15 cellular contexts compared by ENCODE assay signal in genomic region chr16:49811630-49812334, GRCh38. TPM values are rescaled to one million over a fixed set of nuclear protein-coding genes. Genes with fewer than 3 reads are reported as not detected.
DNase-seq lines count a peak whose midpoint lies in the region; ATAC-seq and TF ChIP-seq lines count a peak whose summit lies in the region.
"Had no signal": no experiment of that assay in that cellular context is flagged by ENCODE, and none has a peak within 500 bp of the region (broad histone marks: within the 10 kb centered on the region; RNA-seq: fewer than 3 reads in every experiment).

No MANE protein-coding gene starts in this region.

- H3K27ac Mint-ChIP-seq in brain: peak overlapping the region; percentile 61 to 91 (median 87)
- H3K27ac Mint-ChIP-seq: CD4-positive, alpha-beta T cell had no signal

- H3K4me1 ChIP-seq in vagina: peaks cover 12% of the 10 kb centered on the region

- no peaks in the 10 kb centered on the region for H3K36me3 ChIP-seq in vagina
- H3K36me3 ChIP-seq: thyroid gland had no signal

- peaks cover 81% of the 10 kb centered on the region for H3K4me1 Mint-ChIP-seq in brain

- H3K9me3 ChIP-seq in vagina: no peaks in the 10 kb centered on the region
- H3K9me3 ChIP-seq: mucosa of descending colon, thyroid gland had no signal

- peak; percentile 48 for ATAC-seq in sciatic nerve
- ATAC-seq in HG03354 (IDR thresholded peaks at IDR 0.05; ENCODE audit: poor library complexity, severe bottlenecking, unreplicated experiment): no peak
- ATAC-seq: mucosa of descending colon had no signal

- no peak for TF ChIP-seq CTCF in brain (conservative IDR thresholded peaks at IDR 0.05)
- TF ChIP-seq CTCF in vagina (IDR thresholded peaks at IDR 0.05): no peak

- intact Hi-C loops in sciatic nerve (cut with DNase I): no loop called here
- intact Hi-C loops in vagina (cut with DNase I): no loop called here

- peak overlapping the region in 1 of 5 experiments; percentile 34 for H3K4me3 Mint-ChIP-seq in brain
- H3K4me3 Mint-ChIP-seq: CD4-positive, alpha-beta T cell had no signal

- H3K27me3 Mint-ChIP-seq in brain: peaks cover 5% of the 10 kb centered on the region
- H3K27me3 Mint-ChIP-seq: CD4-positive, alpha-beta T cell had no signal

- DNase-seq in LHCN-M2 (ENCODE audit: low read depth) (peak; percentile 0), hypothalamus (lab: John Stamatoyannopoulos, UW) (peak in 37 of 51 donors; percentile 17 to 77 (median 57)), sciatic nerve (ENCODE audit: low spot score) (no peak), NCI-H2107 (lab: John Stamatoyannopoulos, UW) (no peak), vagina (ENCODE audit: extremely low spot score in 2 of 2) (no peak), T-helper 1 cell (no peak)
- DNase-seq: activated T-cell treated with anti-CD3 and anti-CD28 coated beads, Interleukin-2, amount 50 U/mL, for 1 hour; CD4-positive, alpha-beta T cell; mucosa of descending colon; NCI-H2029 treated with DMSO at 0.1 percent for 48 hours; thyroid gland had no signal

- no peaks in the 10 kb centered on the region for H3K36me3 Mint-ChIP-seq in brain

- TF ChIP-seq POLR2A in vagina (IDR thresholded peaks at IDR 0.05): no peak

- H3K27ac ChIP-seq in vagina: no peak overlapping the region
- H3K27ac ChIP-seq: epithelial cell of prostate, thyroid gland had no signal

- H3K27me3 ChIP-seq in vagina: no peaks in the 10 kb centered on the region
- H3K27me3 ChIP-seq: thyroid gland had no signal

- no peaks in the 10 kb centered on the region for H3K9me3 Mint-ChIP-seq in brain
- H3K9me3 Mint-ChIP-seq: CD4-positive, alpha-beta T cell had no signal

- H3K4me3 ChIP-seq in vagina: no peak overlapping the region
- H3K4me3 ChIP-seq: mucosa of descending colon, skin epidermis, thyroid gland had no signal

RNA-seq across cellular contexts. Expression of gene ZNF423, which starts 44.1 kb away (rescaled TPM):
- total RNA-seq in LHCN-M2 (2014; rRNA removed) (not detected in 2 replicates), sciatic nerve (25.3 TPM), vagina (10.3 TPM)
- 0.01 TPM for polyA plus RNA-seq in LHCN-M2 (2012)
- 32.7 TPM for polyA plus RNA-seq in brain (ENCODE audit: insufficient read depth, low read depth, low replicate concordance)
- total RNA-seq: CD4-positive, alpha-beta T cell had no signal

Comparison
In these comparisons a context has a peak if more than half of its experiments do, and no peak if none do; other contexts are left out.
1. DNase-seq: peak in LHCN-M2 (single experiment) and hypothalamus (37 of 51); none in sciatic nerve (single experiment), NCI-H2107 (single experiment), vagina (0 of 2) and T-helper 1 cell (0 of 5).
2. RNA of gene ZNF423, which starts 44.1 kb away (total RNA-seq): 25.3 TPM in sciatic nerve (single experiment) and 10.3 TPM in vagina (single experiment); not detected in LHCN-M2; every median in the first group is over 10 times any median in the second.